In genomic region chr16:84618428-84619102, GRCh38 we compare ENCODE assay signal across 8 cellular contexts. TPM values are rescaled to one million over a fixed set of nuclear protein-coding genes. Genes with fewer than 3 reads are reported as not detected.
DNase-seq lines count a peak whose midpoint lies in the region; ATAC-seq and TF ChIP-seq lines count a peak whose summit lies in the region.

No MANE protein-coding gene starts in this region.

- no peak overlapping the region for H3K9ac ChIP-seq in skeletal muscle tissue (ENCODE audit: low read depth in 1 of 3, low read length in 3 of 3)

- POLR2A ChIA-PET in BJ (lab: Charles Lee), result interaction anchor here (0.6 kb wide), 1 partner anchor 323 kb away, joined by 7 read pairs; no protein-coding TSS in a partner anchor

- peaks cover 40% of the 10 kb centered on the region for H3K36me3 Mint-ChIP-seq in activated T-helper 17 cell treated with anti-CD3 and anti-CD28 coated beads, Interleukin-2, amount 50 U/mL, for 72 hours (ENCODE audit: low read depth)

- H3K36me3 ChIP-seq in BJ (ENCODE audit: control insufficient read depth, insufficient read depth, low read length) (peaks cover 3% of the 10 kb centered on the region; the same call in 1 of the 2 replicates), skeletal muscle tissue (ENCODE audit: control insufficient read depth in 3 of 3, insufficient read depth in 3 of 3, low read length in 3 of 3) (no peaks in the 10 kb centered on the region)

- 7% methylated on average over 9 of the region's 9 CpGs for WGBS in right cardiac atrium

- ATAC-seq in activated T-helper 17 cell treated with anti-CD3 and anti-CD28 coated beads, Interleukin-2, amount 50 U/mL, for 72 hours (replicated peaks), result no peak
- peak; percentile 4 to 24 for ATAC-seq in right cardiac atrium
- no peak for ATAC-seq in HG03469 (IDR thresholded peaks at IDR 0.05; ENCODE audit: unreplicated experiment)
- ATAC-seq in GM19328 (IDR thresholded peaks at IDR 0.05; ENCODE audit: unreplicated experiment), result no peak

- DNase-seq in BJ (ENCODE audit: low read depth) (peak; percentile 95), HK-2 (ENCODE audit: unreplicated experiment) (peak; percentile 80), right cardiac atrium (peak; percentile 41 to 71 (median 62)), NCI-H128 (lab: John Stamatoyannopoulos, UW; ENCODE audit: unreplicated experiment) (no peak)

- no peak overlapping the region for H3K27ac ChIP-seq in right cardiac atrium (ENCODE audit: low read length)
- peak overlapping the region; percentile 36 for H3K27ac ChIP-seq in skeletal muscle tissue (ENCODE audit: low read depth, low read length)

- H3K9me3 Mint-ChIP-seq in activated T-helper 17 cell treated with anti-CD3 and anti-CD28 coated beads, Interleukin-2, amount 50 U/mL, for 72 hours, result no peaks in the 10 kb centered on the region

- no peaks in the 10 kb centered on the region for H3K27me3 Mint-ChIP-seq in activated T-helper 17 cell treated with anti-CD3 and anti-CD28 coated beads, Interleukin-2, amount 50 U/mL, for 72 hours

- CTCF ChIA-PET in BJ (lab: Yijun Ruan, JAX), result interaction anchor here (0.6 to 7.3 kb wide), 6 partner anchors 23 to 208 kb away, joined by 3 to 169 read pairs (median 4); partner anchors contain the start of gene MEAK7

- no peaks in the 10 kb centered on the region for H3K27me3 ChIP-seq in BJ (ENCODE audit: control insufficient read depth, insufficient read depth, low read length)
- H3K27me3 ChIP-seq in right cardiac atrium (ENCODE audit: control insufficient read depth, insufficient read depth), result no peaks in the 10 kb centered on the region
- peaks cover 10 to 34% (median 16%) of the 10 kb centered on the region in 3 donors for H3K27me3 ChIP-seq in skeletal muscle tissue (ENCODE audit: control insufficient read depth in 3 of 3, insufficient read depth in 3 of 3, low read length in 3 of 3)

- peak overlapping the region; percentile 11 for H3K27ac Mint-ChIP-seq in activated T-helper 17 cell treated with anti-CD3 and anti-CD28 coated beads, Interleukin-2, amount 50 U/mL, for 72 hours

- peak overlapping the region; percentile 91 for H3K4me3 Mint-ChIP-seq in activated T-helper 17 cell treated with anti-CD3 and anti-CD28 coated beads, Interleukin-2, amount 50 U/mL, for 72 hours

- H3K4me1 ChIP-seq in right cardiac atrium (ENCODE audit: control insufficient read depth, insufficient read depth, low read length) (no peaks in the 10 kb centered on the region), skeletal muscle tissue (ENCODE audit: control insufficient read depth in 3 of 3, insufficient read depth in 3 of 3, low read length in 3 of 3) (peaks cover 16 to 30% (median 17%) of the 10 kb centered on the region in 3 donors)

- intact Hi-C loops in right cardiac atrium (cut with DNase I), result no loop called here

- H3K9me3 ChIP-seq in right cardiac atrium (ENCODE audit: control insufficient read depth, low read length), result no peaks in the 10 kb centered on the region
- no peaks in the 10 kb centered on the region for H3K9me3 ChIP-seq in skeletal muscle tissue (ENCODE audit: control insufficient read depth in 3 of 3, low read length in 3 of 3)

- TF ChIP-seq CTCF in BJ (IDR thresholded peaks at IDR 0.05; ENCODE audit: insufficient read depth, low read depth, low read length), result 0 out of 2 replicates have a peak, but pooled peaks have one; percentile 15

- peaks cover 22% of the 10 kb centered on the region for H3K4me1 Mint-ChIP-seq in activated T-helper 17 cell treated with anti-CD3 and anti-CD28 coated beads, Interleukin-2, amount 50 U/mL, for 72 hours

- H3K4me3 ChIP-seq in BJ (ENCODE audit: low read depth, low read length), result peak overlapping the region; percentile 31
- H3K4me3 ChIP-seq in right cardiac atrium (ENCODE audit: low read length), result no peak overlapping the region
- H3K4me3 ChIP-seq in skeletal muscle tissue (ENCODE audit: low read length in 3 of 3), result no peak overlapping the region

RNA-seq across cellular contexts. Expression of gene COTL1, which starts 0.7 kb away (rescaled TPM):
- 161 and 166 TPM in 2 replicates for polyA plus RNA-seq in BJ (2011; rRNA removed)
- 70.9 and 91.6 TPM in 2 replicates for polyA minus RNA-seq in BJ (2011; rRNA and poly(A)+ RNA removed)
- total RNA-seq in activated T-helper 17 cell treated with anti-CD3 and anti-CD28 coated beads, Interleukin-2, amount 50 U/mL, for 72 hours, result 100 to 1,000 TPM; 250 to 505 TPM
- 10 to 100 TPM; 12.7 to 26.9 (median 23.5) TPM for total RNA-seq in right cardiac atrium
- 11.6 TPM for polyA plus RNA-seq in right cardiac atrium
- total RNA-seq in skeletal muscle tissue, result 11.0 TPM

RNA-seq across cellular contexts. Expression of gene KLHL36, which starts 29.7 kb away (rescaled TPM):
- polyA plus RNA-seq in BJ (2011; rRNA removed) (33.2 and 43.7 TPM in 2 replicates), right cardiac atrium (17.2 TPM)
- 43.2 and 54.3 TPM in 2 replicates for polyA minus RNA-seq in BJ (2011; rRNA and poly(A)+ RNA removed)
- total RNA-seq in activated T-helper 17 cell treated with anti-CD3 and anti-CD28 coated beads, Interleukin-2, amount 50 U/mL, for 72 hours, result 10 to 100 TPM; 52.3 to 65.5 TPM
- total RNA-seq in right cardiac atrium (10 to 100 TPM; 37.4 to 47.2 (median 41.1) TPM), skeletal muscle tissue (23.0 TPM)

Comparison
In these comparisons a context has a peak if more than half of its experiments do, and no peak if none do; other contexts are left out.
1. ATAC-seq: peak in right cardiac atrium (2 of 2); none in activated T-helper 17 cell treated with anti-CD3 and anti-CD28 coated beads, Interleukin-2, amount 50 U/mL, for 72 hours (single experiment), HG03469 (single experiment) and GM19328 (single experiment).
2. RNA of gene COTL1, which starts 0.7 kb away (total RNA-seq): 250 to 505 TPM in activated T-helper 17 cell treated with anti-CD3 and anti-CD28 coated beads, Interleukin-2, amount 50 U/mL, for 72 hours; 12.7 to 26.9 TPM in right cardiac atrium and 11.0 TPM in skeletal muscle tissue (single experiment); every median in the first group is over 4 times any median in the second.